12 cellular contexts compared by ENCODE assay signal in genomic region chr3:38829404-38829803, GRCh38. TPM values are rescaled to one million over a fixed set of nuclear protein-coding genes. Genes with fewer than 3 reads are reported as not detected.
A peak's percentile ranks its signal among the peaks of the same experiment; 100 is the strongest.
DNase-seq lines count a peak whose midpoint lies in the region; ATAC-seq and TF ChIP-seq lines count a peak whose summit lies in the region.
"Had no signal": no experiment of that assay in that cellular context is flagged by ENCODE, and none has a peak within 500 bp of the region (broad histone marks: within the 10 kb centered on the region; RNA-seq: fewer than 3 reads in every experiment).

No MANE protein-coding gene starts in this region.

- CTCF ChIA-PET in CD8-positive, alpha-beta T cell (lab: Charles Lee) = no interaction called here
- CTCF ChIA-PET in CD4-positive, alpha-beta T cell (lab: Charles Lee) = no interaction called here
- CTCF ChIA-PET in CD8-positive, alpha-beta memory T cell (lab: Charles Lee) = no interaction called here

- H3K4me3 ChIP-seq in BE2C (ENCODE audit: low read depth, low read length) (no peak overlapping the region), muscle layer of duodenum (ENCODE audit: low read depth in 1 of 2, low read length in 2 of 2) (no peak overlapping the region)
- H3K4me3 ChIP-seq in CD8-positive, alpha-beta T cell (ENCODE audit: low read depth, low read length) = no peak overlapping the region
- H3K4me3 ChIP-seq in CD8-positive, alpha-beta memory T cell (ENCODE audit: low read length) = no peak overlapping the region
- H3K4me3 ChIP-seq: thyroid gland had no signal

- ATAC-seq in CD8-positive, alpha-beta T cell = no peak
- ATAC-seq in CD4-positive, alpha-beta T cell (ENCODE audit: poor library complexity) = no peak

- H3K4me3 Mint-ChIP-seq in CD8-positive, alpha-beta T cell = no peak overlapping the region
- no peak overlapping the region for H3K4me3 Mint-ChIP-seq in CD4-positive, alpha-beta T cell
- no peak overlapping the region for H3K4me3 Mint-ChIP-seq in CD8-positive, alpha-beta memory T cell
- H3K4me3 Mint-ChIP-seq: activated naive CD8-positive, alpha-beta T cell treated with anti-CD3 and anti-CD28 coated beads, Interleukin-2, amount 10 ng/mL, durations not matched to agents 7 days and 5 days had no signal

- peaks cover 6% of the 10 kb centered on the region for H3K4me1 Mint-ChIP-seq in CD8-positive, alpha-beta T cell (ENCODE audit: low read depth)
- H3K4me1 Mint-ChIP-seq in CD4-positive, alpha-beta T cell (ENCODE audit: low read depth) = peaks cover 4% of the 10 kb centered on the region
- H3K4me1 Mint-ChIP-seq in CD8-positive, alpha-beta memory T cell = peaks cover 4 to 8% (median 6%) of the 10 kb centered on the region in 3 donors

- peak overlapping the region; percentile 27 for H3K27ac ChIP-seq in epithelial cell of prostate
- H3K27ac ChIP-seq in muscle layer of duodenum (ENCODE audit: low read length) = peak overlapping the region; percentile 58
- H3K27ac ChIP-seq in CD8-positive, alpha-beta T cell (ENCODE audit: low read depth, low read length) = no peak overlapping the region
- H3K27ac ChIP-seq in CD4-positive, alpha-beta T cell (ENCODE audit: low read depth, low read length) = no peak overlapping the region
- H3K27ac ChIP-seq in CD8-positive, alpha-beta memory T cell (ENCODE audit: low read depth, low read length) = no peak overlapping the region
- H3K27ac ChIP-seq: thyroid gland had no signal

- H3K9me3 Mint-ChIP-seq in CD8-positive, alpha-beta T cell = no peaks in the 10 kb centered on the region
- H3K9me3 Mint-ChIP-seq in CD4-positive, alpha-beta T cell = no peaks in the 10 kb centered on the region
- H3K9me3 Mint-ChIP-seq in CD8-positive, alpha-beta memory T cell = no peaks in the 10 kb centered on the region

- H3K27me3 ChIP-seq in BE2C (no peaks in the 10 kb centered on the region), muscle layer of duodenum (ENCODE audit: low read depth, low read length) (no peaks in the 10 kb centered on the region)
- no peaks in the 10 kb centered on the region for H3K27me3 ChIP-seq in CD8-positive, alpha-beta T cell (ENCODE audit: insufficient read depth, low read length)
- H3K27me3 ChIP-seq in CD4-positive, alpha-beta T cell (ENCODE audit: control insufficient read depth, insufficient read depth, low read length) = no peaks in the 10 kb centered on the region
- H3K27me3 ChIP-seq in CD8-positive, alpha-beta memory T cell (ENCODE audit: insufficient read depth, low read length, poor library complexity, severe bottlenecking) = no peaks in the 10 kb centered on the region
- H3K27me3 ChIP-seq: thyroid gland had no signal

- H3K36me3 ChIP-seq in BE2C (no peaks in the 10 kb centered on the region), muscle layer of duodenum (ENCODE audit: control insufficient read depth in 1 of 2, insufficient read depth in 2 of 2, low read length in 2 of 2) (no peaks in the 10 kb centered on the region)
- no peaks in the 10 kb centered on the region for H3K36me3 ChIP-seq in CD8-positive, alpha-beta T cell (ENCODE audit: insufficient read depth, low read length)
- no peaks in the 10 kb centered on the region for H3K36me3 ChIP-seq in CD8-positive, alpha-beta memory T cell (ENCODE audit: insufficient read depth, low read length)
- H3K36me3 ChIP-seq: thyroid gland had no signal

- POLR2A ChIA-PET in CD8-positive, alpha-beta T cell (lab: Charles Lee) = no interaction called here
- POLR2A ChIA-PET in CD4-positive, alpha-beta T cell (lab: Charles Lee) = no interaction called here
- POLR2A ChIA-PET in CD8-positive, alpha-beta memory T cell (lab: Charles Lee) = no interaction called here

- no peaks in the 10 kb centered on the region for H3K9me3 ChIP-seq in BE2C
- no peaks in the 10 kb centered on the region for H3K9me3 ChIP-seq in muscle layer of duodenum (ENCODE audit: control insufficient read depth in 1 of 2, low read length in 2 of 2)
- no peaks in the 10 kb centered on the region for H3K9me3 ChIP-seq in CD8-positive, alpha-beta T cell (ENCODE audit: low read length)
- no peaks in the 10 kb centered on the region for H3K9me3 ChIP-seq in CD4-positive, alpha-beta T cell (ENCODE audit: control insufficient read depth, low read length)
- H3K9me3 ChIP-seq in CD8-positive, alpha-beta memory T cell (ENCODE audit: low read length) = no peaks in the 10 kb centered on the region
- H3K9me3 ChIP-seq: thyroid gland had no signal

- no peaks in the 10 kb centered on the region for H3K4me1 ChIP-seq in BE2C
- H3K4me1 ChIP-seq in muscle layer of duodenum (ENCODE audit: control insufficient read depth in 1 of 2, insufficient read depth in 2 of 2, low read length in 2 of 2) = no peaks in the 10 kb centered on the region
- no peaks in the 10 kb centered on the region for H3K4me1 ChIP-seq in CD8-positive, alpha-beta T cell (ENCODE audit: insufficient read depth, low read length)
- H3K4me1 ChIP-seq in CD8-positive, alpha-beta memory T cell (ENCODE audit: insufficient read depth, low read length) = no peaks in the 10 kb centered on the region
- H3K4me1 ChIP-seq: thyroid gland had no signal

- DNase-seq in BE2C (peak; percentile 12), M059J (ENCODE audit: low read depth) (peak; percentile 73), epithelial cell of prostate (ENCODE audit: low read depth, low spot score) (peak; percentile 49)
- no peak for DNase-seq in stimulated activated CD4-positive, alpha-beta T cell treated with anti-CD3 and anti-CD28 coated beads, Interleukin-4, amount 100 ng/mL, for 1 hour
- no peak for DNase-seq in CD8-positive, alpha-beta T cell
- no peak for DNase-seq in CD4-positive, alpha-beta T cell
- no peak for DNase-seq in CD8-positive, alpha-beta memory T cell
- DNase-seq: activated naive CD8-positive, alpha-beta T cell treated with anti-CD3 and anti-CD28 coated beads, Interleukin-2, amount 10 ng/mL, durations not matched to agents 7 days and 5 days; DMS79; NCI-H446 treated with DMSO at 0.1 percent for 48 hours; thyroid gland had no signal

- TF ChIP-seq CTCF in BE2C (IDR thresholded peaks at IDR 0.05; ENCODE audit: low read depth, low read length) = no peak
- no peak for TF ChIP-seq CTCF in CD8-positive, alpha-beta T cell (IDR thresholded peaks at IDR 0.05)
- no peak for TF ChIP-seq CTCF in CD4-positive, alpha-beta T cell (IDR thresholded peaks at IDR 0.05)

- H3K27me3 Mint-ChIP-seq in CD8-positive, alpha-beta T cell (ENCODE audit: low read depth) = peaks cover 2% of the 10 kb centered on the region
- peaks cover 8% of the 10 kb centered on the region for H3K27me3 Mint-ChIP-seq in CD4-positive, alpha-beta T cell
- H3K27me3 Mint-ChIP-seq in CD8-positive, alpha-beta memory T cell = peaks cover 5% of the 10 kb centered on the region in 2 donors

- intact Hi-C loops in CD8-positive, alpha-beta T cell (cut with DNase I, micrococcal nuclease) = no loop called here
- intact Hi-C loops in CD4-positive, alpha-beta T cell (cut with DNase I, micrococcal nuclease) = no loop called here

- no peak overlapping the region for H3K27ac Mint-ChIP-seq in CD8-positive, alpha-beta T cell
- no peak overlapping the region for H3K27ac Mint-ChIP-seq in CD4-positive, alpha-beta T cell
- H3K27ac Mint-ChIP-seq in CD8-positive, alpha-beta memory T cell = no peak overlapping the region
- H3K27ac Mint-ChIP-seq: activated naive CD8-positive, alpha-beta T cell treated with anti-CD3 and anti-CD28 coated beads, Interleukin-2, amount 10 ng/mL, durations not matched to agents 7 days and 5 days had no signal

- no peaks in the 10 kb centered on the region for H3K36me3 Mint-ChIP-seq in CD8-positive, alpha-beta T cell
- H3K36me3 Mint-ChIP-seq in CD4-positive, alpha-beta T cell (ENCODE audit: low read depth) = no peaks in the 10 kb centered on the region
- no peaks in the 10 kb centered on the region for H3K36me3 Mint-ChIP-seq in CD8-positive, alpha-beta memory T cell

RNA-seq across cellular contexts. Expression of gene SCN10A, which starts 13.4 kb away (rescaled TPM):
- polyA plus RNA-seq in BE2C (2012; ENCODE audit: insufficient read depth, insufficient read length, low read depth) = not detected
- not detected in 2 replicates for total RNA-seq in M059J (2014; rRNA removed; shearing (Covaris generic))
- total RNA-seq in CD8-positive, alpha-beta T cell = not detected
- not detected for total RNA-seq in CD4-positive, alpha-beta T cell
- total RNA-seq in CD8-positive, alpha-beta memory T cell = not detected
- polyA plus RNA-seq in CD8-positive, alpha-beta memory T cell = not detected
- total RNA-seq: activated naive CD8-positive, alpha-beta T cell treated with anti-CD3 and anti-CD28 coated beads, Interleukin-2, amount 10 ng/mL, durations not matched to agents 7 days and 5 days; thyroid gland had no signal

Comparison
In these comparisons a context has a peak if more than half of its experiments do, and no peak if none do; other contexts are left out.
1. DNase-seq: peak in BE2C (single experiment), M059J (single experiment) and epithelial cell of prostate (single experiment); none in stimulated activated CD4-positive, alpha-beta T cell treated with anti-CD3 and anti-CD28 coated beads, Interleukin-4, amount 100 ng/mL, for 1 hour (single experiment), CD8-positive, alpha-beta T cell (0 of 7), CD4-positive, alpha-beta T cell (0 of 10) and CD8-positive, alpha-beta memory T cell (0 of 5).
2. H3K27ac ChIP-seq: peak in epithelial cell of prostate (single experiment) and muscle layer of duodenum (single experiment); none in CD8-positive, alpha-beta T cell (single experiment), CD4-positive, alpha-beta T cell (single experiment) and CD8-positive, alpha-beta memory T cell (single experiment).